In genomic region chr11:47616726-47617416, GRCh38 we compare ENCODE assay signal across 8 cellular contexts. TPM values are rescaled to one million over a fixed set of nuclear protein-coding genes. Genes with fewer than 3 reads are reported as not detected.
DNase-seq lines count a peak whose midpoint lies in the region; ATAC-seq and TF ChIP-seq lines count a peak whose summit lies in the region.

No MANE protein-coding gene starts in this region.

- POLR2A ChIA-PET in HCT116 (lab: Charles Lee): no interaction called here
- POLR2A ChIA-PET in PC-9 (lab: Charles Lee; ENCODE audit: unreplicated experiment): no interaction called here

- no peaks in the 10 kb centered on the region for H3K9me3 ChIP-seq in HCT116 (ENCODE audit: control insufficient read depth in 1 of 2, insufficient read depth in 1 of 2, low read depth in 1 of 2, low read length in 2 of 2)
- H3K9me3 ChIP-seq in PC-9 (ENCODE audit: insufficient read depth, low read depth): no peaks in the 10 kb centered on the region

- RAD21 ChIA-PET in HCT116 (lab: Charles Lee; ENCODE audit: low non-redundant PET in 1 of 2, low total read pairs in 2 of 2, uncharacterized antibody in 2 of 2, unreplicated experiment in 2 of 2): interaction anchor here in 1 of 2 experiments (0.5 kb wide), 1 partner anchor 37 kb away, joined by 3 read pairs; no protein-coding TSS in a partner anchor

- H3K27ac ChIP-seq in HCT116 (ENCODE audit: low read depth, low read length): no peak overlapping the region
- H3K27ac ChIP-seq in PC-9: no peak overlapping the region

- H3K4me2 ChIP-seq in HCT116 (ENCODE audit: low read length): no peak overlapping the region
- no peak overlapping the region for H3K4me2 ChIP-seq in PC-9

- ATAC-seq in HCT116 (peak; percentile 75), GM19397 (IDR thresholded peaks at IDR 0.05; ENCODE audit: unreplicated experiment) (no peak)

- TF ChIP-seq POLR2A in HCT116 (IDR thresholded peaks at IDR 0.05; ENCODE audit: borderline replicate concordance, extremely low read depth, insufficient read depth, insufficient read length): no peak

- H3K36me3 ChIP-seq in HCT116 (ENCODE audit: control insufficient read depth in 1 of 2, insufficient read depth in 2 of 2, low read length in 2 of 2): peaks cover 20 to 24% of the 10 kb centered on the region in 2 experiments
- peaks cover 8% of the 10 kb centered on the region for H3K36me3 ChIP-seq in PC-9 (ENCODE audit: low read depth)

- H3K9me2 ChIP-seq in HCT116 (ENCODE audit: insufficient read depth) (no peaks in the 10 kb centered on the region), PC-9 (ENCODE audit: insufficient read depth) (no peaks in the 10 kb centered on the region)

- CTCF ChIA-PET in HCT116 (lab: Charles Lee) (interaction anchor here (1.1 kb wide), 1 partner anchor 243 kb away, joined by 5 read pairs; no protein-coding TSS in a partner anchor), PC-9 (lab: Charles Lee) (no interaction called here)

- TF ChIP-seq CTCF in HCT116 (IDR thresholded peaks at IDR 0.05 in 2 of 3, conservative IDR thresholded peaks at IDR 0.05 in 1 of 3; ENCODE audit: borderline replicate concordance in 1 of 3, insufficient read depth in 1 of 3, low read depth in 2 of 3, low read length in 2 of 3) (peak; percentile 61 to 69 (median 69); a peak in 5 of 6 replicates), PC-9 (conservative IDR thresholded peaks at IDR 0.05) (peak; percentile 69), epithelial cell of proximal tubule (conservative IDR thresholded peaks at IDR 0.05; ENCODE audit: low read depth, low read length) (peak; percentile 75)

- H3K27me3 ChIP-seq in HCT116 (ENCODE audit: insufficient read depth, low read length) (no peaks in the 10 kb centered on the region), PC-9 (ENCODE audit: insufficient read depth, low read depth) (no peaks in the 10 kb centered on the region)

- H3K4me3 ChIP-seq in HCT116 (replicated peaks in 1 of 2; ENCODE audit: low read depth in 1 of 2, low read length in 2 of 2) (no peak overlapping the region), PC-9 (no peak overlapping the region), epithelial cell of proximal tubule (ENCODE audit: low read depth, low read length) (no peak overlapping the region)

- H3F3A ChIP-seq in PC-9 (ENCODE audit: insufficient read depth, low read depth): peaks cover 3% of the 10 kb centered on the region

- H4K20me1 ChIP-seq in HCT116 (ENCODE audit: insufficient read depth) (no peaks in the 10 kb centered on the region; the same call in 1 of the 2 replicates), PC-9 (ENCODE audit: insufficient read depth) (no peaks in the 10 kb centered on the region)

- peak; percentile 78 for TF ChIP-seq RAD21 in HCT116 (IDR thresholded peaks at IDR 0.05; ENCODE audit: low read depth)

- H3K4me1 ChIP-seq in HCT116 (ENCODE audit: control insufficient read depth in 1 of 2, insufficient read depth in 2 of 2, low read length in 2 of 2) (no peaks in the 10 kb centered on the region), PC-9 (replicated peaks; ENCODE audit: insufficient read depth) (no peaks in the 10 kb centered on the region)

- DNase-seq in DMS79 (lab: John Stamatoyannopoulos, UW) (peak; percentile 50), HCT116 (ENCODE audit: low read depth, low spot score) (peak; percentile 21), PC-9 (peak in 1 of 2 experiments; percentile 32), epithelial cell of proximal tubule (ENCODE audit: low read depth) (no peak), myocyte (ENCODE audit: low read depth) (peak; percentile 83), NCI-H510A (lab: John Stamatoyannopoulos, UW) (no peak)
- DNase-seq in stimulated activated CD4-positive, alpha-beta T cell treated with anti-CD3 and anti-CD28 coated beads, Interleukin-4, amount 100 ng/mL, for 1 hour: no peak

- no peak overlapping the region for H3K9ac ChIP-seq in HCT116 (ENCODE audit: low read length)

- H3K79me2 ChIP-seq in HCT116 (ENCODE audit: insufficient read depth, low read length) (no peaks in the 10 kb centered on the region), PC-9 (ENCODE audit: low read depth) (no peaks in the 10 kb centered on the region)

- intact Hi-C loops in HCT116 (cut with micrococcal nuclease) (loop anchor here (5.0 to 10.0 kb wide), 2 partner anchors 152 to 245 kb away; no protein-coding TSS in a partner anchor), PC-9 (cut with micrococcal nuclease; ENCODE audit: unreplicated experiment) (loop anchor here (2.0 to 5.0 kb wide), 2 partner anchors 165 to 242 kb away; no protein-coding TSS in a partner anchor)

- BruUV-seq in HCT116 (replicated peaks; lab: Mats Ljungman, UMichigan) (no TSS peak), PC-9 (replicated peaks; lab: Mats Ljungman, UMichigan) (no TSS peak)

- no peak overlapping the region for H2AFZ ChIP-seq in HCT116 (ENCODE audit: low read depth, low read length, poor library complexity, severe bottlenecking)
- no peak overlapping the region for H2AFZ ChIP-seq in PC-9

TF ChIP-seq in HCT116, 20 proteins besides CTCF, POLR2A, EP300 and RAD21 (continues in another document):
- TF ChIP-seq YY1 (IDR thresholded peaks at IDR 0.05; ENCODE audit: extremely low read depth, insufficient replicate concordance, low read depth, low read length): no peak
- no peak for TF ChIP-seq ZNF274 (IDR thresholded peaks at IDR 0.05; ENCODE audit: low read depth, low read length)
- TF ChIP-seq ELF1 (IDR thresholded peaks at IDR 0.05; ENCODE audit: borderline replicate concordance, low read depth): no peak
- no peak for TF ChIP-seq SIN3A (IDR thresholded peaks at IDR 0.05; ENCODE audit: low read depth)
- TF ChIP-seq SP1 (IDR thresholded peaks at IDR 0.05; ENCODE audit: low read depth): no peak
- no peak for TF ChIP-seq EZH2phosphoT487 (IDR thresholded peaks at IDR 0.05; ENCODE audit: borderline replicate concordance)
- TF ChIP-seq POLR2AphosphoS5 (IDR thresholded peaks at IDR 0.05; ENCODE audit: low read depth, low read length): no peak
- no peak for TF ChIP-seq FOSL1 (IDR thresholded peaks at IDR 0.05; ENCODE audit: low read depth)
- no peak for TF ChIP-seq TCF7L2 (IDR thresholded peaks at IDR 0.05; ENCODE audit: borderline replicate concordance, extremely low read depth, insufficient read depth, insufficient read length)
- TF ChIP-seq CEBPB (IDR thresholded peaks at IDR 0.05; ENCODE audit: low read depth): no peak
- no peak for TF ChIP-seq EGR1 (IDR thresholded peaks at IDR 0.05; ENCODE audit: low read depth)
- TF ChIP-seq JUND (IDR thresholded peaks at IDR 0.05): no peak
- no peak for TF ChIP-seq REST (IDR thresholded peaks at IDR 0.05; ENCODE audit: low read depth)
- no peak for TF ChIP-seq SRF (IDR thresholded peaks at IDR 0.05; ENCODE audit: low read depth)

RNA-seq across cellular contexts. Expression of gene C1QTNF4, which starts 22.7 kb away (rescaled TPM):
- total RNA-seq in HCT116 (2021; ENCODE audit: unreplicated experiment): 0.34 TPM
- polyA plus RNA-seq in HCT116 (2012): 0.12 and 0.55 TPM in 2 replicates
- total RNA-seq in PC-9 (2021): 0.22 and 0.63 TPM in 2 replicates
- 2.9 and 3.1 TPM in 2 replicates for total RNA-seq in epithelial cell of proximal tubule
- 0.13 and 0.16 TPM in 2 replicates for total RNA-seq in myocyte
- 0.24 TPM for polyA plus RNA-seq in myocyte (2012)

RNA-seq across cellular contexts. Expression of gene MTCH2, which starts 25.5 kb away (rescaled TPM):
- total RNA-seq in HCT116 (2021; ENCODE audit: unreplicated experiment) (138 TPM), PC-9 (2021) (147 and 167 TPM in 2 replicates), epithelial cell of proximal tubule (153 and 160 TPM in 2 replicates), myocyte (88.2 and 91.7 TPM in 2 replicates)
- 136 and 164 TPM in 2 replicates for polyA plus RNA-seq in HCT116 (2012)
- 125 TPM for polyA plus RNA-seq in myocyte (2012)

RNA-seq across cellular contexts. Expression of gene FAM180B, which starts 30.4 kb away (rescaled TPM):
- total RNA-seq in HCT116 (2021; ENCODE audit: unreplicated experiment) (not detected), PC-9 (2021) (not detected in 2 replicates), epithelial cell of proximal tubule (not detected in 2 replicates), myocyte (1.8 and 2.8 TPM in 2 replicates)
- polyA plus RNA-seq in HCT116 (2012): not detected in 2 replicates
- polyA plus RNA-seq in myocyte (2012): 3.5 TPM

RNA-seq across cellular contexts. Expression of gene NDUFS3, which starts 38.0 kb away (rescaled TPM):
- 134 TPM for total RNA-seq in HCT116 (2021; ENCODE audit: unreplicated experiment)
- 96.8 and 125 TPM in 2 replicates for polyA plus RNA-seq in HCT116 (2012)
- 119 and 140 TPM in 2 replicates for total RNA-seq in PC-9 (2021)
- total RNA-seq in epithelial cell of proximal tubule: 85.6 and 89.3 TPM in 2 replicates
- total RNA-seq in myocyte: 111 and 133 TPM in 2 replicates
- polyA plus RNA-seq in myocyte (2012): 111 TPM

RNA-seq across cellular contexts. Expression of gene KBTBD4, which starts 38.1 kb away (rescaled TPM):
- 13.2 TPM for total RNA-seq in HCT116 (2021; ENCODE audit: unreplicated experiment)
- 15.0 and 16.0 TPM in 2 replicates for polyA plus RNA-seq in HCT116 (2012)
- 20.2 and 20.3 TPM in 2 replicates for total RNA-seq in PC-9 (2021)
- total RNA-seq in epithelial cell of proximal tubule: 12.3 and 27.2 TPM in 2 replicates
- total RNA-seq in myocyte: 20.8 and 24.1 TPM in 2 replicates
- polyA plus RNA-seq in myocyte (2012): 24.0 TPM

Comparison
In these comparisons a context has a peak if more than half of its experiments do, and no peak if none do; other contexts are left out.
1. DNase-seq: peak in DMS79 (single experiment), HCT116 (single experiment) and myocyte (single experiment); none in epithelial cell of proximal tubule (single experiment), NCI-H510A (single experiment) and stimulated activated CD4-positive, alpha-beta T cell treated with anti-CD3 and anti-CD28 coated beads, Interleukin-4, amount 100 ng/mL, for 1 hour (single experiment).
2. Peak in every context shown above with its lines, with median percentiles within 50 percentile points of each other: CTCF ChIP-seq.